ENCODE assay signal across 10 cellular contexts in genomic region chr2:3535467-3535793, GRCh38. TPM values are rescaled to one million over a fixed set of nuclear protein-coding genes. Genes with fewer than 3 reads are reported as not detected.
DNase-seq lines count a peak whose midpoint lies in the region; ATAC-seq and TF ChIP-seq lines count a peak whose summit lies in the region.
"Had no signal": no experiment of that assay in that cellular context is flagged by ENCODE, and none has a peak within 500 bp of the region (broad histone marks: within the 10 kb centered on the region; RNA-seq: fewer than 3 reads in every experiment).

No MANE protein-coding gene starts in this region.

- H3K9ac ChIP-seq in muscle layer of colon (ENCODE audit: low read length) = peak overlapping the region; percentile 69

- H3K9me3 Mint-ChIP-seq in activated naive CD4-positive, alpha-beta T cell treated with anti-CD3 and anti-CD28 coated beads for 36 hours = no peaks in the 10 kb centered on the region
- H3K9me3 Mint-ChIP-seq: CD4-positive, CD25-positive, alpha-beta regulatory T cell; stimulated activated naive CD8-positive, alpha-beta T cell treated with anti-CD3 and anti-CD28 coated beads, Interleukin-15, Interleukin-2, amounts not matched to agents 100 ng/mL and 50 ng/mL, for 24 hours had no signal

- H3K27me3 ChIP-seq in muscle layer of colon (ENCODE audit: control insufficient read depth in 1 of 2, insufficient read depth in 2 of 2, low read length in 2 of 2) (no peaks in the 10 kb centered on the region), upper lobe of right lung (no peaks in the 10 kb centered on the region)

- H3K9me3 ChIP-seq in muscle layer of colon (ENCODE audit: low read length) = no peaks in the 10 kb centered on the region
- H3K9me3 ChIP-seq in upper lobe of right lung = no peaks in the 10 kb centered on the region

- peak overlapping the region; percentile 83 for H3K27ac Mint-ChIP-seq in activated naive CD4-positive, alpha-beta T cell treated with anti-CD3 and anti-CD28 coated beads for 36 hours

- peaks cover 3% of the 10 kb centered on the region for H3K4me1 Mint-ChIP-seq in activated naive CD4-positive, alpha-beta T cell treated with anti-CD3 and anti-CD28 coated beads for 36 hours (ENCODE audit: low read depth)

- H3K4me3 Mint-ChIP-seq in activated naive CD4-positive, alpha-beta T cell treated with anti-CD3 and anti-CD28 coated beads for 36 hours = no peak overlapping the region

- POLR2A ChIA-PET in GM10248 (lab: Yijun Ruan, JAX) = no interaction called here

- H3K27ac ChIP-seq in muscle layer of colon (ENCODE audit: low read depth, low read length) = peak overlapping the region; percentile 95
- peak overlapping the region; percentile 92 for H3K27ac ChIP-seq in upper lobe of right lung

- H3K27me3 Mint-ChIP-seq in activated naive CD4-positive, alpha-beta T cell treated with anti-CD3 and anti-CD28 coated beads for 36 hours (ENCODE audit: low read depth) = no peaks in the 10 kb centered on the region
- H3K27me3 Mint-ChIP-seq: CD4-positive, CD25-positive, alpha-beta regulatory T cell; stimulated activated naive CD8-positive, alpha-beta T cell treated with anti-CD3 and anti-CD28 coated beads, Interleukin-15, Interleukin-2, amounts not matched to agents 100 ng/mL and 50 ng/mL, for 24 hours had no signal

- intact Hi-C loops in activated naive CD4-positive, alpha-beta T cell treated with anti-CD3 and anti-CD28 coated beads for 36 hours (cut with micrococcal nuclease) = no loop called here
- intact Hi-C loops in upper lobe of right lung (cut with DNase I) = no loop called here

- H3K4me3 ChIP-seq in cardiac fibroblast (replicated peaks in 1 of 2; ENCODE audit: low read depth in 2 of 2, low read length in 2 of 2) (peak overlapping the region; percentile 26 to 51), muscle layer of colon (ENCODE audit: low read depth in 1 of 2, low read length in 2 of 2) (peak overlapping the region in 1 of 2 donors; percentile 57), upper lobe of right lung (peak overlapping the region; percentile 44)

- TF ChIP-seq CTCF in cardiac fibroblast (IDR thresholded peaks at IDR 0.05; ENCODE audit: low read depth, low read length) (peak; percentile 20), upper lobe of right lung (IDR thresholded peaks at IDR 0.05) (no peak), GM10248 (IDR thresholded peaks at IDR 0.05; ENCODE audit: control extremely low read depth, extremely low read depth, low read depth, missing control alignments) (no peak)

- peaks cover 10% of the 10 kb centered on the region for H3K36me3 Mint-ChIP-seq in activated naive CD4-positive, alpha-beta T cell treated with anti-CD3 and anti-CD28 coated beads for 36 hours (ENCODE audit: low read depth)

- H3K4me1 ChIP-seq in muscle layer of colon (ENCODE audit: insufficient read depth, low read length) (peaks cover 23% of the 10 kb centered on the region), upper lobe of right lung (peaks cover 5% of the 10 kb centered on the region)

- DNase-seq in activated naive CD4-positive, alpha-beta T cell treated with anti-CD3 and anti-CD28 coated beads for 36 hours = no peak
- no peak for DNase-seq in activated naive CD4-positive, alpha-beta T cell treated with anti-CD3 and anti-CD28 coated beads, Interleukin-2, amount 50 U/mL, for 16 hours
- DNase-seq in cardiac fibroblast (ENCODE audit: low read depth in 2 of 2) (no peak), upper lobe of right lung (no peak), Ammon's horn (ENCODE audit: low spot score) (no peak), GM10248 (ENCODE audit: extremely low spot score) (no peak), GM19240 (ENCODE audit: insufficient read length, low spot score) (no peak)
- DNase-seq: CD4-positive, CD25-positive, alpha-beta regulatory T cell had no signal

- CTCF ChIA-PET in activated naive CD4-positive, alpha-beta T cell treated with anti-CD3 and anti-CD28 coated beads for 36 hours (lab: Charles Lee) = no interaction called here
- CTCF ChIA-PET in GM10248 (lab: Yijun Ruan, JAX) = interaction anchor here (1.1 to 1.7 kb wide), 2 partner anchors 11 to 98 kb away, joined by 4 to 6 read pairs; no protein-coding TSS in a partner anchor

- peak; percentile 19 for ATAC-seq in upper lobe of right lung

- H3K36me3 ChIP-seq in muscle layer of colon (ENCODE audit: insufficient read depth, low read length) (peaks cover 23% of the 10 kb centered on the region), upper lobe of right lung (peaks cover 11% of the 10 kb centered on the region)

RNA-seq across cellular contexts. Expression of gene ADI1, which starts 16.1 kb away (rescaled TPM):
- total RNA-seq in activated naive CD4-positive, alpha-beta T cell treated with anti-CD3 and anti-CD28 coated beads for 36 hours = 10 to 100 TPM; 45.6 to 49.8 TPM
- 66.8 TPM for total RNA-seq in upper lobe of right lung

RNA-seq across cellular contexts. Expression of gene RNASEH1, which starts 22.7 kb away (rescaled TPM):
- 10 to 100 TPM; 23.0 to 24.0 TPM for total RNA-seq in activated naive CD4-positive, alpha-beta T cell treated with anti-CD3 and anti-CD28 coated beads for 36 hours
- 18.6 TPM for total RNA-seq in upper lobe of right lung

RNA-seq across cellular contexts. Expression of gene RPS7, which starts 39.6 kb away (rescaled TPM):
- total RNA-seq in activated naive CD4-positive, alpha-beta T cell treated with anti-CD3 and anti-CD28 coated beads for 36 hours = 1,000 to 10,000 TPM; 1,982 to 2,051 TPM
- 807 TPM for total RNA-seq in upper lobe of right lung

RNA-seq across cellular contexts. Expression of gene COLEC11, which starts 59.5 kb away (rescaled TPM):
- under 1 TPM in 1 of 2 experiments, not detected in 1; 0.15 TPM for total RNA-seq in activated naive CD4-positive, alpha-beta T cell treated with anti-CD3 and anti-CD28 coated beads for 36 hours
- total RNA-seq in upper lobe of right lung = 1.5 TPM
- total RNA-seq: CD4-positive, CD25-positive, alpha-beta regulatory T cell had no signal
